9 cellular contexts compared by ENCODE assay signal in genomic region chr17:21171309-21171922, GRCh38. TPM values are rescaled to one million over a fixed set of nuclear protein-coding genes. Genes with fewer than 3 reads are reported as not detected.
DNase-seq lines count a peak whose midpoint lies in the region; ATAC-seq, FAIRE-seq and TF ChIP-seq lines count a peak whose summit lies in the region.
"Had no signal": no experiment of that assay in that cellular context is flagged by ENCODE, and none has a peak within 500 bp of the region (broad histone marks: within the 10 kb centered on the region; RNA-seq: fewer than 3 reads in every experiment).

No MANE protein-coding gene starts in this region.

- H3K27me3 Mint-ChIP-seq in neural progenitor cell (ENCODE audit: insufficient read depth, low read depth): no peaks in the 10 kb centered on the region

- H3K4me3 ChIP-seq in neural progenitor cell (no peak overlapping the region), esophagus muscularis mucosa (no peak overlapping the region)

- no peak overlapping the region for H3K4me3 Mint-ChIP-seq in neural progenitor cell

- peaks cover 4% of the 10 kb centered on the region for H3K4me1 Mint-ChIP-seq in neural progenitor cell

- H3K79me2 ChIP-seq in neural progenitor cell (ENCODE audit: low read depth): no peaks in the 10 kb centered on the region

- H3K9me3 ChIP-seq in neural progenitor cell (ENCODE audit: low read depth) (no peaks in the 10 kb centered on the region), esophagus muscularis mucosa (no peaks in the 10 kb centered on the region)

- TF ChIP-seq CTCF in GM20000 (IDR thresholded peaks at IDR 0.05; ENCODE audit: extremely low read depth, missing control alignments) (no peak), neural progenitor cell (IDR thresholded peaks at IDR 0.05) (no peak), D721Med (IDR thresholded peaks at IDR 0.05; ENCODE audit: insufficient read depth, missing control alignments) (no peak), esophagus muscularis mucosa (IDR thresholded peaks at IDR 0.05) (no peak)

- WGBS in esophagus muscularis mucosa: 85% methylated on average over 8 of the region's 12 CpGs

- H3K4me2 ChIP-seq in neural progenitor cell: no peak overlapping the region

- ATAC-seq in GM18508 (IDR thresholded peaks at IDR 0.05; ENCODE audit: insufficient read depth, unreplicated experiment): peak; percentile 76
- ATAC-seq in HG03280 (IDR thresholded peaks at IDR 0.05; ENCODE audit: unreplicated experiment): peak; percentile 60
- ATAC-seq in SK-N-SH treated with all-trans-retinoic acid at 6 μM for 48 hours: no peak

- no peak overlapping the region for H2AFZ ChIP-seq in neural progenitor cell (replicated peaks)

- no peaks in the 10 kb centered on the region for H3K4me1 ChIP-seq in neural progenitor cell
- H3K4me1 ChIP-seq in esophagus muscularis mucosa: peaks cover 41 to 53% (median 43%) of the 10 kb centered on the region in 4 donors

- DNase-seq in GM20000 (ENCODE audit: low spot score): peak; percentile 69
- DNase-seq in neural progenitor cell (ENCODE audit: low spot score): no peak
- DNase-seq in D721Med (ENCODE audit: insufficient read length, low spot score): no peak
- no peak for DNase-seq in esophagus muscularis mucosa (ENCODE audit: extremely low spot score)
- DNase-seq in LoVo (ENCODE audit: low spot score): no peak
- DNase-seq: NCI-H1436 treated with DMSO at 0.1 percent for 48 hours had no signal

- H3F3A ChIP-seq in neural progenitor cell (ENCODE audit: low read depth): no peaks in the 10 kb centered on the region

- no peaks in the 10 kb centered on the region for H4K20me1 ChIP-seq in neural progenitor cell (ENCODE audit: low read depth)

- peaks cover 13% of the 10 kb centered on the region for H3K36me3 Mint-ChIP-seq in neural progenitor cell

- no peak for TF ChIP-seq POLR2A in esophagus muscularis mucosa (IDR thresholded peaks at IDR 0.05; ENCODE audit: low read depth)

- H3K27ac ChIP-seq in neural progenitor cell (no peak overlapping the region), esophagus muscularis mucosa (replicated peaks in 1 of 4) (peak overlapping the region in 1 of 4 donors; percentile 49)

- no peak overlapping the region for H3K9ac ChIP-seq in neural progenitor cell

- H3K27me3 ChIP-seq in neural progenitor cell: no peaks in the 10 kb centered on the region
- H3K27me3 ChIP-seq in esophagus muscularis mucosa: no peaks in the 10 kb centered on the region

- H3K36me3 ChIP-seq in neural progenitor cell (no peaks in the 10 kb centered on the region), esophagus muscularis mucosa (peaks cover 9 to 38% (median 30%) of the 10 kb centered on the region in 4 donors)

- intact Hi-C loops in esophagus muscularis mucosa (cut with DNase I): no loop called here

- FAIRE-seq in D721Med (lab: Jason Lieb, UNC): no peak

- H3K27ac Mint-ChIP-seq in neural progenitor cell: peak overlapping the region; percentile 39

- no peak for TF ChIP-seq EP300 in esophagus muscularis mucosa (IDR thresholded peaks at IDR 0.05)

- H3K9me3 Mint-ChIP-seq in neural progenitor cell: no peaks in the 10 kb centered on the region

TF ChIP-seq in SK-N-SH treated with all-trans-retinoic acid at 6 μM for 48 hours, 23 proteins besides CTCF, POLR2A, EP300 and RAD21:
- TF ChIP-seq ZNF8 (CRISPR knock-in tag; IDR thresholded peaks at IDR 0.05): no peak
- TF ChIP-seq TOX (CRISPR knock-in tag; IDR thresholded peaks at IDR 0.05; ENCODE audit: borderline replicate concordance): no peak
- no peak for TF ChIP-seq OSR1 (CRISPR knock-in tag; IDR thresholded peaks at IDR 0.05)
- TF ChIP-seq CSDC2 (CRISPR knock-in tag; IDR thresholded peaks at IDR 0.05): no peak
- TF ChIP-seq BACH2 (CRISPR knock-in tag; IDR thresholded peaks at IDR 0.05; ENCODE audit: borderline replicate concordance): no peak
- no peak for TF ChIP-seq TCF4 (CRISPR knock-in tag; IDR thresholded peaks at IDR 0.05; ENCODE audit: borderline replicate concordance)
- no peak for TF ChIP-seq ZNF70 (CRISPR knock-in tag; IDR thresholded peaks at IDR 0.05)
- TF ChIP-seq ZNF565 (CRISPR knock-in tag; conservative IDR thresholded peaks at IDR 0.05; ENCODE audit: low read depth): no peak
- no peak for TF ChIP-seq POU6F1 (CRISPR knock-in tag; IDR thresholded peaks at IDR 0.05; ENCODE audit: borderline replicate concordance, low read depth)
- no peak for TF ChIP-seq ISL1 (CRISPR knock-in tag; IDR thresholded peaks at IDR 0.05)
- no peak for TF ChIP-seq GLIS3 (CRISPR knock-in tag; IDR thresholded peaks at IDR 0.05)
- no peak for TF ChIP-seq CSRNP3 (CRISPR knock-in tag; IDR thresholded peaks at IDR 0.05)
- no peak for TF ChIP-seq ZFP30 (CRISPR knock-in tag; IDR thresholded peaks at IDR 0.05)
- TF ChIP-seq ARNTL (CRISPR knock-in tag; IDR thresholded peaks at IDR 0.05; ENCODE audit: borderline replicate concordance, low read depth): no peak
- TF ChIP-seq TSHZ2 (CRISPR knock-in tag; IDR thresholded peaks at IDR 0.05): no peak

RNA-seq across cellular contexts. Expression of gene TMEM11, which starts 42.5 kb away (rescaled TPM):
- 17.3 and 20.9 TPM in 2 replicates for total RNA-seq in neural progenitor cell (ENCODE audit: low replicate concordance)
- 10 to 100 TPM; 24.1 to 31.0 (median 26.0) TPM for total RNA-seq in esophagus muscularis mucosa

RNA-seq across cellular contexts. Expression of gene DHRS7B, which starts 44.7 kb away (rescaled TPM):
- total RNA-seq in neural progenitor cell (ENCODE audit: low replicate concordance): 21.6 and 29.9 TPM in 2 replicates
- 10 to 100 TPM; 24.0 to 30.3 (median 28.8) TPM for total RNA-seq in esophagus muscularis mucosa
